12 cellular contexts compared by ENCODE assay signal in genomic region chr5:52772668-52773067, GRCh38.
"Had no signal": no experiment of that assay in that cellular context is flagged by ENCODE, and none has a peak within 500 bp of the region (broad histone marks: within the 10 kb centered on the region; RNA-seq: fewer than 3 reads in every experiment).

No MANE protein-coding gene starts in this region.

- H3K27me3 ChIP-seq: ascending aorta had no signal

- ATAC-seq: stimulated activated naive B cell treated with anti-CD40 and anti-IgM and Interleukin-4, amounts not matched to agents 10 μg/mL and 1 μg/mL and 100 μg/mL, for 72 hours; WTC11 had no signal

- H3K4me3 Mint-ChIP-seq: activated CD4-positive, alpha-beta T cell treated with anti-CD3 and anti-CD28 coated beads, Interleukin-2, amount 10 ng/mL, durations not matched to agents 7 days and 5 days; nephron progenitor cell; stimulated activated naive B cell treated with anti-CD40 and anti-IgM and Interleukin-4, amounts not matched to agents 10 μg/mL and 1 μg/mL and 100 μg/mL, for 72 hours; WTC11 had no signal

- H3K27ac Mint-ChIP-seq: nephron progenitor cell; stimulated activated naive B cell treated with anti-CD40 and anti-IgM and Interleukin-4, amounts not matched to agents 10 μg/mL and 1 μg/mL and 100 μg/mL, for 72 hours; WTC11 had no signal

- H3K36me3 ChIP-seq: ascending aorta had no signal

- H3K36me3 Mint-ChIP-seq: stimulated activated naive B cell treated with anti-CD40 and anti-IgM and Interleukin-4, amounts not matched to agents 10 μg/mL and 1 μg/mL and 100 μg/mL, for 72 hours; WTC11 had no signal

- H3K9me3 Mint-ChIP-seq: nephron progenitor cell, WTC11 had no signal

- H3K4me3 ChIP-seq: ascending aorta had no signal

- DNase-seq: activated CD4-positive, alpha-beta T cell treated with anti-CD3 and anti-CD28 coated beads, Interleukin-2, amount 10 ng/mL, durations not matched to agents 7 days and 5 days; activated CD8-positive, alpha-beta memory T cell treated with anti-CD3 and anti-CD28 coated beads for 24 hours; activated gamma-delta T cell treated with Interleukin-2 at 50 U/mL for 16 hours; cerebellar nuclear complex; cortex of kidney; effector CD4-positive, alpha-beta T cell; head of caudate nucleus; nephron progenitor cell; nucleus accumbens; stimulated activated naive B cell treated with anti-CD40 and anti-IgM and Interleukin-4, amounts not matched to agents 10 μg/mL and 1 μg/mL and 100 μg/mL, for 72 hours had no signal

- H3K27ac ChIP-seq: ascending aorta had no signal

- H3K9me3 ChIP-seq: ascending aorta had no signal
